ENCODE assay signal across 25 cellular contexts in the genomic region with DNA sequence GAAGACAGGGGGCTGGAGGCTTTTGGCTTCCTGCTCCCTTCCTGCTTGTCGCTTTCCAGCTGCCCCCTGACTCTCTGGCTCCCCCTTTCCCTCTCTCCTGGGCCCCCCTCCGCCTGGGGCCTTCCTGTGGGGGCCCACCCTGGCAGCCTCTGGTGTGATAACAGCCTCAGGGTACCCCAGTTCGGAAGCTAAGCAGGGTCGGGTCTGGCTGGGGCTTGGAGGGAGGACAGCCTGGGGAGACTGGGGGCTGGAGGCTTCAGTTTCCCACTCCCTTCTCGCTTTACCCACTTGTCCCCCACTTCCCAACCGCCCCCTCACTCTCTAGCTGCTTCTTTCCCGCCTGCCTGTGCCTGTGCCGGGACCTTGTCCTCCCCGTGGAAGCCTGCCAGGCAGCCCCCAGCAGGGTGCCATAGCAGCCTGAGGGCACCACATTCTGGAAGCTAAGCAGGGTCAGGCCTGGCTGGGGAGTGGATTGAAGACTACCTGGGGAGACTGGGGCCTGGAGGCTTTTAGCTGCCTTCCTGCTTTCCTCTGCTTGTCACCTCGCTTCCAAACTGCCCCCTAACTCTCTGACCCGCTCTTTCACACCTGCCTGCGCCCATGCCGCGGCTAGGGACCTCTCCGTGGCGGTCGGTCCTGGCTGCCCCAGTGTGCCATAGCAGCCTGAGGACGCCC.
A peak's percentile ranks its signal among the peaks of the same experiment; 100 is the strongest.
DNase-seq lines count a peak whose midpoint lies in the region; FAIRE-seq and TF ChIP-seq lines count a peak whose summit lies in the region.
"Had no signal": no experiment of that assay in that cellular context is flagged by ENCODE, and none has a peak within 500 bp of the region (broad histone marks: within the 10 kb centered on the region; RNA-seq: fewer than 3 reads in every experiment).

No MANE protein-coding gene starts in this region.

- DNase-seq in GM03348 (ENCODE audit: low spot score) (peak; percentile 3), GM13976 (ENCODE audit: low spot score) (peak; percentile 14), esophagus muscularis mucosa (ENCODE audit: extremely low spot score) (peak; percentile 64), vagina (ENCODE audit: extremely low spot score in 2 of 2) (peak; percentile 72 to 76), RCC 7860 (ENCODE audit: low spot score) (no peak), dermis blood vessel endothelial cell (no peak), HuH-7.5 (ENCODE audit: low spot score) (no peak)
- DNase-seq: AML-193; CD4-positive, alpha-beta memory T cell; COR-L47; DMS79 treated with DMSO at 0.1 percent for 48 hours; GF-D8; KBM-7; MV-4-11; NCI-H1105; NCI-H1436 treated with DMSO at 0.1 percent for 48 hours; NCI-H1930; NCI-H2107; NCI-H446; NCI-H524 treated with DMSO at 0.1 percent for 48 hours; NCI-H774; SJCRH30 had no signal

- no peaks in the 10 kb centered on the region for H3K27me3 ChIP-seq in esophagus muscularis mucosa
- H3K27me3 ChIP-seq in vagina = no peaks in the 10 kb centered on the region
- H3K27me3 ChIP-seq: BLaER1 treated with 17β-estradiol and CSF1 and Interleukin-3, amounts not matched to agents 10 nM and 100 nM; SJCRH30 had no signal

- peaks cover 0 to 13% (median 5%) of the 10 kb centered on the region in 4 donors for H3K9me3 ChIP-seq in esophagus muscularis mucosa
- no peaks in the 10 kb centered on the region for H3K9me3 ChIP-seq in vagina
- H3K9me3 ChIP-seq: A549, SJCRH30 had no signal

- intact Hi-C loops in esophagus muscularis mucosa (cut with DNase I) = no loop called here
- intact Hi-C loops in vagina (cut with DNase I) = no loop called here

- FAIRE-seq in RCC 7860 (lab: Jason Lieb, UNC) = no peak
- FAIRE-seq: A549, H54 had no signal

- no peak overlapping the region for H3K27ac ChIP-seq in esophagus muscularis mucosa (replicated peaks in 1 of 4)
- H3K27ac ChIP-seq in vagina = no peak overlapping the region
- H3K27ac ChIP-seq: A549; BLaER1 treated with 17β-estradiol and CSF1 and Interleukin-3, amounts not matched to agents 10 nM and 100 nM; SJCRH30 had no signal

- TF ChIP-seq EP300 in esophagus muscularis mucosa (IDR thresholded peaks at IDR 0.05) = no peak

- H3K4me3 ChIP-seq in esophagus muscularis mucosa (no peak overlapping the region), vagina (no peak overlapping the region)
- H3K4me3 ChIP-seq: A549; BLaER1 treated with 17β-estradiol and CSF1 and Interleukin-3, amounts not matched to agents 10 nM and 100 nM; SJCRH30 had no signal

- H3K4me1 ChIP-seq in esophagus muscularis mucosa = no peaks in the 10 kb centered on the region
- no peaks in the 10 kb centered on the region for H3K4me1 ChIP-seq in vagina
- H3K4me1 ChIP-seq: A549; BLaER1 treated with 17β-estradiol and CSF1 and Interleukin-3, amounts not matched to agents 10 nM and 100 nM; SJCRH30 had no signal

- TF ChIP-seq CTCF in GM13976 (IDR thresholded peaks at IDR 0.05; ENCODE audit: borderline replicate concordance, control extremely low read depth, extremely low read depth, insufficient read depth, missing control alignments) = no peak
- TF ChIP-seq CTCF in esophagus muscularis mucosa (IDR thresholded peaks at IDR 0.05) = no peak
- TF ChIP-seq CTCF in vagina (IDR thresholded peaks at IDR 0.05) = no peak

- in situ Hi-C loops in GM13976 (cut with MboI; ENCODE audit: low sequenced_read_pairs, unreplicated experiment) = loop anchor here (25.0 kb wide), 1 partner anchor 102 kb away; no protein-coding TSS in a partner anchor

- H3K36me3 ChIP-seq in esophagus muscularis mucosa = no peaks in the 10 kb centered on the region
- no peaks in the 10 kb centered on the region for H3K36me3 ChIP-seq in vagina
- H3K36me3 ChIP-seq: BLaER1 treated with 17β-estradiol and CSF1 and Interleukin-3, amounts not matched to agents 10 nM and 100 nM; SJCRH30 had no signal

- 74% methylated on average over 18 of the region's 18 CpGs for WGBS in esophagus muscularis mucosa

- no peak for TF ChIP-seq POLR2A in esophagus muscularis mucosa (IDR thresholded peaks at IDR 0.05; ENCODE audit: low read depth)
- TF ChIP-seq POLR2A in vagina (IDR thresholded peaks at IDR 0.05) = no peak

Comparison
In these comparisons a context has a peak if more than half of its experiments do, and no peak if none do; other contexts are left out.
1. DNase-seq: peak in GM03348 (single experiment), GM13976 (single experiment), esophagus muscularis mucosa (single experiment) and vagina (2 of 2); none in RCC 7860 (single experiment), dermis blood vessel endothelial cell (single experiment) and HuH-7.5 (single experiment).